ENCODE assay signal across 14 cellular contexts in genomic region chr3:34200576-34200975, GRCh38.
DNase-seq lines count a peak whose midpoint lies in the region; ATAC-seq, FAIRE-seq and TF ChIP-seq lines count a peak whose summit lies in the region.
"Had no signal": no experiment of that assay in that cellular context is flagged by ENCODE, and none has a peak within 500 bp of the region (broad histone marks: within the 10 kb centered on the region; RNA-seq: fewer than 3 reads in every experiment).

No MANE protein-coding gene starts in this region.

- intact Hi-C loops in ovary (cut with DNase I): no loop called here

- H3K4me3 ChIP-seq in ovary: no peak overlapping the region

- H3K9me3 ChIP-seq in ovary: no peaks in the 10 kb centered on the region

- TF ChIP-seq EP300 in ovary (IDR thresholded peaks at IDR 0.05): no peak

- peak; percentile 65 for DNase-seq in NCI-H69 (lab: John Stamatoyannopoulos, UW)
- no peak for DNase-seq in amniotic stem cell (lab: John Stamatoyannopoulos, UW)
- DNase-seq in frontal cortex (ENCODE audit: low spot score in 2 of 2): no peak
- DNase-seq in ovary: no peak
- DNase-seq in COR-L47 (lab: John Stamatoyannopoulos, UW): no peak
- DNase-seq: activated CD8-positive, alpha-beta memory T cell treated with anti-CD3 and anti-CD28 coated beads, Interleukin-2, amount 10 ng/mL, durations not matched to agents 7 days and 5 days; CD4-positive, alpha-beta T cell; islet precursor cell; KG1; NCI-H510A treated with DMSO at 0.1 percent for 48 hours; SK-N-SH had no signal

- no peak for FAIRE-seq in frontal cortex (lab: Jason Lieb, UNC)

- H3K27ac ChIP-seq in ovary: no peak overlapping the region

- no peak for TF ChIP-seq CTCF in ovary (IDR thresholded peaks at IDR 0.05)

- peak; percentile 86 for ATAC-seq in GM18502 (IDR thresholded peaks at IDR 0.05; ENCODE audit: poor library complexity, unreplicated experiment)
- ATAC-seq in GM19467 (IDR thresholded peaks at IDR 0.05; ENCODE audit: unreplicated experiment): peak; percentile 83
- peak; percentile 79 for ATAC-seq in HG03025 (IDR thresholded peaks at IDR 0.05; ENCODE audit: low FRiP score, unreplicated experiment)
- ATAC-seq: activated CD8-positive, alpha-beta memory T cell treated with anti-CD3 and anti-CD28 coated beads, Interleukin-2, amount 10 ng/mL, durations not matched to agents 7 days and 5 days had no signal

- no peaks in the 10 kb centered on the region for H3K36me3 ChIP-seq in ovary

- no peaks in the 10 kb centered on the region for H3K27me3 ChIP-seq in ovary

- TF ChIP-seq POLR2A in ovary (IDR thresholded peaks at IDR 0.05): no peak

- 52 to 68% (median 55%) methylated on average over 1 of the region's 1 CpG for WGBS in ovary, 3 donors

- no peaks in the 10 kb centered on the region for H3K4me1 ChIP-seq in ovary (ENCODE audit: insufficient read depth)
